Comparison of ENCODE assay signal across 22 cellular contexts in genomic region chr11:115266066-115266465, GRCh38.
DNase-seq lines count a peak whose midpoint lies in the region; ATAC-seq and TF ChIP-seq lines count a peak whose summit lies in the region.
"Had no signal": no experiment of that assay in that cellular context is flagged by ENCODE, and none has a peak within 500 bp of the region (broad histone marks: within the 10 kb centered on the region; RNA-seq: fewer than 3 reads in every experiment).

No MANE protein-coding gene starts in this region.

- H3K4me3 ChIP-seq in BE2C (ENCODE audit: low read depth, low read length) (no peak overlapping the region), RWPE2 (ENCODE audit: severe bottlenecking) (no peak overlapping the region), Peyer's patch (no peak overlapping the region)
- H3K4me3 ChIP-seq: BLaER1, GM23338 had no signal

- H3K27ac ChIP-seq in RWPE2 (ENCODE audit: poor library complexity, severe bottlenecking) (no peak overlapping the region), Peyer's patch (no peak overlapping the region)
- H3K27ac ChIP-seq: BLaER1 had no signal

- peak; percentile 34 for DNase-seq in BE2C
- DNase-seq in LHCN-M2 (ENCODE audit: low read depth), result peak; percentile 1
- DNase-seq in RWPE2 (ENCODE audit: low spot score), result no peak
- peak; percentile 30 for DNase-seq in kidney tubule cell (ENCODE audit: low spot score)
- DNase-seq in HUDEP-2 (lab: John Stamatoyannopoulos, UW; ENCODE audit: unreplicated experiment in 76 of 76), result no peak
- DNase-seq in Peyer's patch, result no peak
- no peak for DNase-seq in NK-92 treated with Interleukin-12 subunit alpha and Interleukin-12 subunit beta, amount 100 ng/mL, for 24 hours (lab: John Stamatoyannopoulos, UW)
- DNase-seq in NCI-H226, result no peak
- DNase-seq: CD4-positive, alpha-beta T cell; COR-L47; H9; IMR-90; KG1; NCI-H1092; NCI-H1417 treated with DMSO at 0.1 percent for 48 hours; NCI-H187; NCI-H2107; NCI-H446; NCI-H524 treated with DMSO at 0.1 percent for 48 hours; SHP77 had no signal

- H3K36me3 ChIP-seq in BE2C (no peaks in the 10 kb centered on the region), RWPE2 (ENCODE audit: low read depth) (no peaks in the 10 kb centered on the region), Peyer's patch (no peaks in the 10 kb centered on the region)
- H3K36me3 ChIP-seq: BLaER1 had no signal

- H3K9me3 ChIP-seq in BE2C (no peaks in the 10 kb centered on the region), RWPE2 (ENCODE audit: severe bottlenecking) (no peaks in the 10 kb centered on the region), Peyer's patch (no peaks in the 10 kb centered on the region)
- H3K9me3 ChIP-seq: BLaER1 had no signal

- no peak for TF ChIP-seq POLR2A in Peyer's patch (IDR thresholded peaks at IDR 0.05)

- ATAC-seq in RWPE2 (ENCODE audit: low read depth), result peak; percentile 35; the same call in 1 of the 3 replicates
- ATAC-seq: GM23338 had no signal

- H3K27me3 ChIP-seq in BE2C (no peaks in the 10 kb centered on the region), RWPE2 (ENCODE audit: insufficient read depth, poor library complexity, severe bottlenecking) (no peaks in the 10 kb centered on the region), Peyer's patch (no peaks in the 10 kb centered on the region)
- H3K27me3 ChIP-seq: BLaER1 had no signal

- H3K4me1 ChIP-seq in BE2C (peaks cover 26% of the 10 kb centered on the region), RWPE2 (ENCODE audit: insufficient read depth, poor library complexity, severe bottlenecking) (no peaks in the 10 kb centered on the region), Peyer's patch (no peaks in the 10 kb centered on the region)

- TF ChIP-seq CTCF in BE2C (IDR thresholded peaks at IDR 0.05; ENCODE audit: low read depth, low read length) (no peak), RWPE2 (IDR thresholded peaks at IDR 0.05; ENCODE audit: poor library complexity, severe bottlenecking) (no peak), Peyer's patch (IDR thresholded peaks at IDR 0.05) (no peak)

Comparison
In these comparisons a context has a peak if more than half of its experiments do, and no peak if none do; other contexts are left out.
1. DNase-seq: peak in BE2C (single experiment), LHCN-M2 (single experiment) and kidney tubule cell (single experiment); none in RWPE2 (single experiment), HUDEP-2 (0 of 76), Peyer's patch (0 of 3), NK-92 treated with Interleukin-12 subunit alpha and Interleukin-12 subunit beta, amount 100 ng/mL, for 24 hours (single experiment) and NCI-H226 (single experiment).